In genomic region chr15:45921978-45922377, GRCh38 we compare ENCODE assay signal across 20 cellular contexts.
"Had no signal": no experiment of that assay in that cellular context is flagged by ENCODE, and none has a peak within 500 bp of the region (broad histone marks: within the 10 kb centered on the region; RNA-seq: fewer than 3 reads in every experiment).

No MANE protein-coding gene starts in this region.

- H3K27ac ChIP-seq: KMS-11 had no signal

- DNase-seq: activated CD4-positive, alpha-beta memory T cell treated with anti-CD3 and anti-CD28 coated beads, Interleukin-2, amount 10 ng/mL, durations not matched to agents 7 days and 5 days; activated CD4-positive, alpha-beta T cell treated with anti-CD3 and anti-CD28 coated beads, Interleukin-2, amount 50 U/mL, for 1 hour; activated CD4-positive, CD25-positive, alpha-beta regulatory T cell; activated gamma-delta T cell; activated naive CD4-positive, alpha-beta T cell treated with anti-CD3 and anti-CD28 coated beads for 36 hours; activated T-cell treated with anti-CD3 and anti-CD28 coated beads for 4 hours; activated T-cell treated with anti-CD3 and anti-CD28 coated beads, Interleukin-2, amount 50 U/mL, for 48 hours; MM.1S; NCI-H1105; NCI-H1436; NCI-H1694 treated with DMSO at 0.1 percent for 48 hours; NCI-H2029 treated with DMSO at 0.1 percent for 48 hours; NCI-H510A treated with DMSO at 0.1 percent for 48 hours; NCI-H69; NK-92 treated with Interleukin-12 subunit alpha and Interleukin-12 subunit beta, amount 100 ng/mL, for 24 hours; SHP77 treated with DMSO at 0.1 percent for 48 hours; T-helper 17 cell; T-helper 9 cell had no signal

- ATAC-seq: activated T-helper 17 cell treated with anti-CD3 and anti-CD28 coated beads, Interleukin-2, amount 50 U/mL, for 72 hours; T-helper 17 cell had no signal
